ENCODE assay signal across 18 cellular contexts in the genomic region with DNA sequence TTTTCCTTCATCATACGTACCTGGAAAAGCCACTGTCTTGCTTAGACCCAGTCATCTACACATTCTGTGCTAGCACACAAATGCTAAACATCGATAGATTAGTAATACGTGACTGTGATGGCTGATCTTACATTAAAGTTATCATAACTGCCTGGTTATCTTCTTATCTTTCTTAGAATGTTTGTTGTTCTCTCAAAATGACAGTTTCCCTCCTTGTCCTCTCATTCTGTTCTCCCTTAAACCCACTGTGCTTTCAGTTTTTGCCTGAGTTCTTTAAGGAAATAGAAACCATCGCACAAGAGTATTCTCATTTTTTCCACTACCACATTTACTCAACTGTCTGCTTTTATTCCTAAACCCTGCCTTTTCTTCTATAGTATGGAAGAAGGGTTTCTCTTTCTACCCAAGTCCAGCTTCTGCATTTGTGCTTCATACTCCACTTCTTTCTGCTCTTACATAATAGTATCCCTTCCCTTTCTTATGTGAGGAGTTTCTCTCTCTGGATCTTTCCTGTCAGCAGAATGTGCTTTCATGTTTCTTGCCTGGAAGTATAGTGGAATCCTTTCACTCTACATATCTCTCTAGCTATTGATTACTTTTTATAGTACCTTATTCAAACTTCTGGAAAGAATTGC. TPM values are rescaled to one million over a fixed set of nuclear protein-coding genes. Genes with fewer than 3 reads are reported as not detected.
DNase-seq lines count a peak whose midpoint lies in the region; ATAC-seq lines count a peak whose summit lies in the region.
"Had no signal": no experiment of that assay in that cellular context is flagged by ENCODE, and none has a peak within 500 bp of the region (broad histone marks: within the 10 kb centered on the region; RNA-seq: fewer than 3 reads in every experiment).

No MANE protein-coding gene starts in this region.

- peaks cover 30% of the 10 kb centered on the region for H3K4me1 Mint-ChIP-seq in activated naive CD4-positive, alpha-beta T cell treated with anti-CD3 and anti-CD28 coated beads, Interleukin-2, amount 10 ng/mL, durations not matched to agents 7 days and 5 days
- peaks cover 32% of the 10 kb centered on the region for H3K4me1 Mint-ChIP-seq in T-helper 1 cell treated with Interleukin-12 subunit alpha and Interleukin-12 subunit beta and Interleukin-4 antibody, amounts not matched to agents 30 μg/mL and 1 μg/mL, for 36 hours (ENCODE audit: low read depth)
- H3K4me1 Mint-ChIP-seq in activated naive CD8-positive, alpha-beta T cell treated with anti-CD3 and anti-CD28 coated beads, Interleukin-2, amount 10 ng/mL, durations not matched to agents 7 days and 5 days = peaks cover 10% of the 10 kb centered on the region
- peaks cover 27% of the 10 kb centered on the region for H3K4me1 Mint-ChIP-seq in stimulated activated naive CD8-positive, alpha-beta T cell treated with anti-CD3 and anti-CD28 coated beads, Interleukin-15, amount 100 ng/mL, for 72 hours

- ATAC-seq in activated naive CD8-positive, alpha-beta T cell treated with anti-CD3 and anti-CD28 coated beads, Interleukin-2, amount 10 ng/mL, durations not matched to agents 7 days and 5 days (ENCODE audit: low read depth) = peak; percentile 52
- ATAC-seq in stimulated activated naive CD8-positive, alpha-beta T cell treated with anti-CD3 and anti-CD28 coated beads, Interleukin-15, amount 100 ng/mL, for 72 hours = peak; percentile 93
- no peak for ATAC-seq in HG03520 (IDR thresholded peaks at IDR 0.05; ENCODE audit: unreplicated experiment)
- no peak for ATAC-seq in HG03460 (IDR thresholded peaks at IDR 0.05; ENCODE audit: unreplicated experiment)

- POLR2A ChIA-PET in activated naive CD8-positive, alpha-beta T cell treated with anti-CD3 and anti-CD28 coated beads, Interleukin-2, amount 10 ng/mL, durations not matched to agents 7 days and 5 days (lab: Charles Lee) = no interaction called here

- no peaks in the 10 kb centered on the region for H3K36me3 Mint-ChIP-seq in activated naive CD4-positive, alpha-beta T cell treated with anti-CD3 and anti-CD28 coated beads, Interleukin-2, amount 10 ng/mL, durations not matched to agents 7 days and 5 days
- H3K36me3 Mint-ChIP-seq in T-helper 1 cell treated with Interleukin-12 subunit alpha and Interleukin-12 subunit beta and Interleukin-4 antibody, amounts not matched to agents 30 μg/mL and 1 μg/mL, for 36 hours (ENCODE audit: low read depth) = peaks cover 11% of the 10 kb centered on the region
- H3K36me3 Mint-ChIP-seq in activated naive CD8-positive, alpha-beta T cell treated with anti-CD3 and anti-CD28 coated beads, Interleukin-2, amount 10 ng/mL, durations not matched to agents 7 days and 5 days = peaks cover 16% of the 10 kb centered on the region

- peak overlapping the region; percentile 10 for H3K4me3 Mint-ChIP-seq in activated naive CD4-positive, alpha-beta T cell treated with anti-CD3 and anti-CD28 coated beads, Interleukin-2, amount 10 ng/mL, durations not matched to agents 7 days and 5 days
- peak overlapping the region; percentile 64 for H3K4me3 Mint-ChIP-seq in T-helper 1 cell treated with Interleukin-12 subunit alpha and Interleukin-12 subunit beta and Interleukin-4 antibody, amounts not matched to agents 30 μg/mL and 1 μg/mL, for 36 hours
- H3K4me3 Mint-ChIP-seq in activated naive CD8-positive, alpha-beta T cell treated with anti-CD3 and anti-CD28 coated beads, Interleukin-2, amount 10 ng/mL, durations not matched to agents 7 days and 5 days = peak overlapping the region; percentile 52
- H3K4me3 Mint-ChIP-seq in stimulated activated naive CD8-positive, alpha-beta T cell treated with anti-CD3 and anti-CD28 coated beads, Interleukin-15, amount 100 ng/mL, for 72 hours = peak overlapping the region; percentile 38 to 42

- CTCF ChIA-PET in activated naive CD4-positive, alpha-beta T cell treated with anti-CD3 and anti-CD28 coated beads, Interleukin-2, amount 10 ng/mL, durations not matched to agents 7 days and 5 days (lab: Charles Lee) = interaction anchor here (1.5 kb wide), 1 partner anchor 58 kb away, joined by 3 read pairs; no protein-coding TSS in a partner anchor

- H3K9me3 Mint-ChIP-seq in activated naive CD4-positive, alpha-beta T cell treated with anti-CD3 and anti-CD28 coated beads, Interleukin-2, amount 10 ng/mL, durations not matched to agents 7 days and 5 days = no peaks in the 10 kb centered on the region
- no peaks in the 10 kb centered on the region for H3K9me3 Mint-ChIP-seq in T-helper 1 cell treated with Interleukin-12 subunit alpha and Interleukin-12 subunit beta and Interleukin-4 antibody, amounts not matched to agents 30 μg/mL and 1 μg/mL, for 36 hours
- H3K9me3 Mint-ChIP-seq in activated naive CD8-positive, alpha-beta T cell treated with anti-CD3 and anti-CD28 coated beads, Interleukin-2, amount 10 ng/mL, durations not matched to agents 7 days and 5 days = no peaks in the 10 kb centered on the region
- no peaks in the 10 kb centered on the region for H3K9me3 Mint-ChIP-seq in stimulated activated naive CD8-positive, alpha-beta T cell treated with anti-CD3 and anti-CD28 coated beads, Interleukin-15, amount 100 ng/mL, for 72 hours

- H3K27ac Mint-ChIP-seq in activated naive CD4-positive, alpha-beta T cell treated with anti-CD3 and anti-CD28 coated beads, Interleukin-2, amount 10 ng/mL, durations not matched to agents 7 days and 5 days = peak overlapping the region; percentile 15
- H3K27ac Mint-ChIP-seq in T-helper 1 cell treated with Interleukin-12 subunit alpha and Interleukin-12 subunit beta and Interleukin-4 antibody, amounts not matched to agents 30 μg/mL and 1 μg/mL, for 36 hours = peak overlapping the region; percentile 70
- peak overlapping the region; percentile 12 for H3K27ac Mint-ChIP-seq in activated naive CD8-positive, alpha-beta T cell treated with anti-CD3 and anti-CD28 coated beads, Interleukin-2, amount 10 ng/mL, durations not matched to agents 7 days and 5 days
- H3K27ac Mint-ChIP-seq in stimulated activated naive CD8-positive, alpha-beta T cell treated with anti-CD3 and anti-CD28 coated beads, Interleukin-15, amount 100 ng/mL, for 72 hours = peak overlapping the region in 1 of 2 donors; percentile 40

- H3K27me3 Mint-ChIP-seq in activated naive CD4-positive, alpha-beta T cell treated with anti-CD3 and anti-CD28 coated beads, Interleukin-2, amount 10 ng/mL, durations not matched to agents 7 days and 5 days = no peaks in the 10 kb centered on the region
- H3K27me3 Mint-ChIP-seq in T-helper 1 cell treated with Interleukin-12 subunit alpha and Interleukin-12 subunit beta and Interleukin-4 antibody, amounts not matched to agents 30 μg/mL and 1 μg/mL, for 36 hours (ENCODE audit: low read depth) = no peaks in the 10 kb centered on the region
- H3K27me3 Mint-ChIP-seq in activated naive CD8-positive, alpha-beta T cell treated with anti-CD3 and anti-CD28 coated beads, Interleukin-2, amount 10 ng/mL, durations not matched to agents 7 days and 5 days = no peaks in the 10 kb centered on the region
- H3K27me3 Mint-ChIP-seq in stimulated activated naive CD8-positive, alpha-beta T cell treated with anti-CD3 and anti-CD28 coated beads, Interleukin-15, amount 100 ng/mL, for 72 hours = no peaks in the 10 kb centered on the region

- no peak for DNase-seq in activated naive CD4-positive, alpha-beta T cell treated with anti-CD3 and anti-CD28 coated beads, Interleukin-2, amount 10 ng/mL, durations not matched to agents 7 days and 5 days
- no peak for DNase-seq in activated naive CD4-positive, alpha-beta T cell treated with Interleukin-2 at 50 U/mL for 16 hours
- no peak for DNase-seq in activated naive CD8-positive, alpha-beta T cell treated with anti-CD3 and anti-CD28 coated beads, Interleukin-2, amount 10 ng/mL, durations not matched to agents 7 days and 5 days
- DNase-seq in stimulated activated naive CD8-positive, alpha-beta T cell treated with anti-CD3 and anti-CD28 coated beads, Interleukin-15, amount 100 ng/mL, for 72 hours = no peak
- DNase-seq in hypothalamus (lab: John Stamatoyannopoulos, UW) = no peak
- DNase-seq: COR-L47, islet precursor cell, Karpas-422, NCI-H1417 treated with DMSO at 0.1 percent for 48 hours, NCI-H2227 treated with DMSO at 0.1 percent for 48 hours, SW 1271 had no signal

RNA-seq across cellular contexts. Expression of gene STX19, which starts 17.1 kb away (rescaled TPM):
- total RNA-seq in activated naive CD8-positive, alpha-beta T cell treated with anti-CD3 and anti-CD28 coated beads, Interleukin-2, amount 10 ng/mL, durations not matched to agents 7 days and 5 days = not detected
- total RNA-seq: ascending aorta, chondrocyte, mesenteric fat pad, subcutaneous adipose tissue had no signal

RNA-seq across cellular contexts. Expression of gene ARL13B, which starts 31.4 kb away (rescaled TPM):
- total RNA-seq in activated naive CD8-positive, alpha-beta T cell treated with anti-CD3 and anti-CD28 coated beads, Interleukin-2, amount 10 ng/mL, durations not matched to agents 7 days and 5 days = 10 to 100 TPM in 1 of 2 experiments, 1 to 10 TPM in 1; 8.3 to 10.2 TPM

RNA-seq across cellular contexts. Expression of gene PROS1, which starts 37.6 kb away (rescaled TPM):
- under 1 TPM in 1 of 2 experiments, not detected in 1; 0.09 TPM for total RNA-seq in activated naive CD8-positive, alpha-beta T cell treated with anti-CD3 and anti-CD28 coated beads, Interleukin-2, amount 10 ng/mL, durations not matched to agents 7 days and 5 days

RNA-seq across cellular contexts. Expression of gene DHFR2, which starts 51.4 kb away (rescaled TPM):
- total RNA-seq in activated naive CD8-positive, alpha-beta T cell treated with anti-CD3 and anti-CD28 coated beads, Interleukin-2, amount 10 ng/mL, durations not matched to agents 7 days and 5 days = 1 to 10 TPM; 7.7 to 9.6 TPM

RNA-seq across cellular contexts. Expression of gene NSUN3, which starts 51.5 kb away (rescaled TPM):
- 10 to 100 TPM; 16.4 to 18.4 TPM for total RNA-seq in activated naive CD8-positive, alpha-beta T cell treated with anti-CD3 and anti-CD28 coated beads, Interleukin-2, amount 10 ng/mL, durations not matched to agents 7 days and 5 days

Comparison
In these comparisons a context has a peak if more than half of its experiments do, and no peak if none do; other contexts are left out.
1. H3K4me3 Mint-ChIP-seq: peak in every context shown above with its lines; median percentile 64 in T-helper 1 cell treated with Interleukin-12 subunit alpha and Interleukin-12 subunit beta and Interleukin-4 antibody, amounts not matched to agents 30 μg/mL and 1 μg/mL, for 36 hours; 52 in activated naive CD8-positive, alpha-beta T cell treated with anti-CD3 and anti-CD28 coated beads, Interleukin-2, amount 10 ng/mL, durations not matched to agents 7 days and 5 days; 40 in stimulated activated naive CD8-positive, alpha-beta T cell treated with anti-CD3 and anti-CD28 coated beads, Interleukin-15, amount 100 ng/mL, for 72 hours; 10 in activated naive CD4-positive, alpha-beta T cell treated with anti-CD3 and anti-CD28 coated beads, Interleukin-2, amount 10 ng/mL, durations not matched to agents 7 days and 5 days.
2. ATAC-seq: peak in activated naive CD8-positive, alpha-beta T cell treated with anti-CD3 and anti-CD28 coated beads, Interleukin-2, amount 10 ng/mL, durations not matched to agents 7 days and 5 days (single experiment) and stimulated activated naive CD8-positive, alpha-beta T cell treated with anti-CD3 and anti-CD28 coated beads, Interleukin-15, amount 100 ng/mL, for 72 hours (single experiment); none in HG03520 (single experiment) and HG03460 (single experiment).